9 cellular contexts compared by ENCODE assay signal in genomic region chr20:49318430-49319203, GRCh38. TPM values are rescaled to one million over a fixed set of nuclear protein-coding genes. Genes with fewer than 3 reads are reported as not detected.
DNase-seq lines count a peak whose midpoint lies in the region; ATAC-seq and TF ChIP-seq lines count a peak whose summit lies in the region.
"Had no signal": no experiment of that assay in that cellular context is flagged by ENCODE, and none has a peak within 500 bp of the region (broad histone marks: within the 10 kb centered on the region; RNA-seq: fewer than 3 reads in every experiment).

No MANE protein-coding gene starts in this region.

- peak overlapping the region; percentile 42 for H3K4me3 ChIP-seq in fibroblast of the aortic adventitia (ENCODE audit: low read depth, low read length)
- peak overlapping the region; percentile 17 for H3K4me3 ChIP-seq in rectal smooth muscle tissue (ENCODE audit: low read length)

- H2BK120ac ChIP-seq in H9 (ENCODE audit: low read depth, low read length, poor library complexity, severe bottlenecking) = no peak overlapping the region

- H3K79me2 ChIP-seq in H9 (ENCODE audit: insufficient read depth, low read length) = no peaks in the 10 kb centered on the region

- no peak overlapping the region for H2BK15ac ChIP-seq in H9 (ENCODE audit: low read depth, low read length)

- WGBS in H9 (ENCODE audit: extremely low coverage, insufficient read length, low lambda C conversion rate) = no CpG with 5 or more reads among the region's 70 CpGs

- no peaks in the 10 kb centered on the region for H4K20me1 ChIP-seq in H9 (ENCODE audit: control insufficient read depth, insufficient read depth, insufficient read length)

- no peak overlapping the region for H4K8ac ChIP-seq in H9 (replicated peaks; ENCODE audit: insufficient read length, low read depth, low read length)

- H2AFZ ChIP-seq in H9 (ENCODE audit: low read length) = no peak overlapping the region

- H3K4me2 ChIP-seq in H9 (ENCODE audit: insufficient read depth, insufficient read length, low read length) = peak overlapping the region; percentile 66

- DNase-seq in H9 (peak; percentile 60), fibroblast of the aortic adventitia (ENCODE audit: low read depth) (no peak), hippocampal formation (lab: John Stamatoyannopoulos, UW) (no peak), GM19240 (ENCODE audit: insufficient read length, low spot score) (no peak)
- DNase-seq in activated CD4-positive, alpha-beta memory T cell treated with anti-CD3 and anti-CD28 coated beads, Interleukin-2, amount 10 ng/mL, durations not matched to agents 7 days and 5 days = peak; percentile 41
- DNase-seq: NCI-H187 treated with DMSO at 0.1 percent for 48 hours had no signal

- H2BK20ac ChIP-seq in H9 (ENCODE audit: low read depth, low read length, poor library complexity, severe bottlenecking) = no peak overlapping the region

- H3K9me3 Mint-ChIP-seq in H9 = peaks cover 5 to 10% of the 10 kb centered on the region in 2 experiments; a peak in 2 of 5 replicates
- no peaks in the 10 kb centered on the region for H3K9me3 Mint-ChIP-seq in activated CD4-positive, alpha-beta memory T cell treated with anti-CD3 and anti-CD28 coated beads, Interleukin-2, amount 10 ng/mL, durations not matched to agents 7 days and 5 days

- no peaks in the 10 kb centered on the region for H3K36me3 ChIP-seq in rectal smooth muscle tissue (ENCODE audit: control insufficient read depth, insufficient read depth, low read length)

- POLR2A ChIA-PET in activated CD4-positive, alpha-beta memory T cell treated with anti-CD3 and anti-CD28 coated beads, Interleukin-2, amount 10 ng/mL, durations not matched to agents 7 days and 5 days (lab: Charles Lee) = interaction anchor here (0.6 to 6.2 kb wide), 5 partner anchors 8 to 37 kb away, joined by 3 to 72 read pairs (median 3); no protein-coding TSS in a partner anchor

- peak overlapping the region; percentile 69 to 87 for H3K4me3 Mint-ChIP-seq in H9
- peak overlapping the region; percentile 76 for H3K4me3 Mint-ChIP-seq in activated CD4-positive, alpha-beta memory T cell treated with anti-CD3 and anti-CD28 coated beads, Interleukin-2, amount 10 ng/mL, durations not matched to agents 7 days and 5 days

- no peak overlapping the region for H3K4ac ChIP-seq in H9 (ENCODE audit: low read depth, low read length)

- peaks cover 19 to 21% of the 10 kb centered on the region in 2 experiments for H3K4me1 Mint-ChIP-seq in H9
- peaks cover 26% of the 10 kb centered on the region for H3K4me1 Mint-ChIP-seq in activated CD4-positive, alpha-beta memory T cell treated with anti-CD3 and anti-CD28 coated beads, Interleukin-2, amount 10 ng/mL, durations not matched to agents 7 days and 5 days

- H3K18ac ChIP-seq in H9 (ENCODE audit: insufficient read length, low read depth, low read length) = no peak overlapping the region

- H3K9ac ChIP-seq in H9 (ENCODE audit: extremely low read depth, insufficient read length, low read length) (no peak overlapping the region), rectal smooth muscle tissue (ENCODE audit: low read length) (no peak overlapping the region)

- H2BK5ac ChIP-seq in H9 (ENCODE audit: insufficient read length, low read length) = no peak overlapping the region

- H2AK5ac ChIP-seq in H9 (ENCODE audit: insufficient read length, low read length) = no peak overlapping the region

- H3K36me3 Mint-ChIP-seq in H9 (ENCODE audit: insufficient read depth in 1 of 3, low read depth in 3 of 3) = no peaks in the 10 kb centered on the region; a peak in 1 of 7 replicates
- H3K36me3 Mint-ChIP-seq in activated CD4-positive, alpha-beta memory T cell treated with anti-CD3 and anti-CD28 coated beads, Interleukin-2, amount 10 ng/mL, durations not matched to agents 7 days and 5 days (ENCODE audit: low read depth) = peaks cover 3% of the 10 kb centered on the region

- H4K5ac ChIP-seq in H9 (ENCODE audit: insufficient read length, low read depth, low read length) = no peak overlapping the region

- H3T11ph ChIP-seq in H9 (ENCODE audit: low read length) = no peak overlapping the region

- H3K79me1 ChIP-seq in H9 (ENCODE audit: insufficient read depth, low read depth, low read length, poor library complexity, severe bottlenecking) = no peaks in the 10 kb centered on the region

- no peak overlapping the region; the same call in 1 of the 2 replicates for H3K14ac ChIP-seq in H9 (ENCODE audit: insufficient read depth, low read length)

- peaks cover 20% of the 10 kb centered on the region; the same call in 1 of the 2 replicates for H3K27me3 ChIP-seq in H9 (ENCODE audit: insufficient read depth, low read length)
- peaks cover 20% of the 10 kb centered on the region for H3K27me3 ChIP-seq in rectal smooth muscle tissue (ENCODE audit: control insufficient read depth, insufficient read depth, low read length)

- no peak overlapping the region for H4K91ac ChIP-seq in H9 (ENCODE audit: insufficient read length, low read depth, low read length)

- H2BK12ac ChIP-seq in H9 (ENCODE audit: insufficient read length, low read depth, low read length) = no peak overlapping the region

- CTCF ChIA-PET in activated CD4-positive, alpha-beta memory T cell treated with anti-CD3 and anti-CD28 coated beads, Interleukin-2, amount 10 ng/mL, durations not matched to agents 7 days and 5 days (lab: Charles Lee) = interaction anchor here (0.6 to 0.9 kb wide), 2 partner anchors 31 to 174 kb away, joined by 3 read pairs; no protein-coding TSS in a partner anchor

- no peaks in the 10 kb centered on the region for H3K9me3 ChIP-seq in H9 (ENCODE audit: control insufficient read depth, low read depth, low read length)

- H3K27ac Mint-ChIP-seq in H9 = no peak overlapping the region
- no peak overlapping the region for H3K27ac Mint-ChIP-seq in activated CD4-positive, alpha-beta memory T cell treated with anti-CD3 and anti-CD28 coated beads, Interleukin-2, amount 10 ng/mL, durations not matched to agents 7 days and 5 days

- H3K4me1 ChIP-seq in H9 (ENCODE audit: insufficient read depth, low read length) (no peaks in the 10 kb centered on the region), rectal smooth muscle tissue (ENCODE audit: control insufficient read depth, insufficient read depth, low read length) (no peaks in the 10 kb centered on the region)

- ATAC-seq in HG02763 (IDR thresholded peaks at IDR 0.05; ENCODE audit: unreplicated experiment) = no peak
- ATAC-seq in GM19328 (IDR thresholded peaks at IDR 0.05; ENCODE audit: unreplicated experiment) = no peak

- peaks cover 9% of the 10 kb centered on the region for H3K23me2 ChIP-seq in H9 (ENCODE audit: insufficient read length, low read depth, low read length, poor library complexity, severe bottlenecking)

- no peak for TF ChIP-seq CTCF in H9 (conservative IDR thresholded peaks at IDR 0.05)
- TF ChIP-seq CTCF in fibroblast of the aortic adventitia (IDR thresholded peaks at IDR 0.05; ENCODE audit: insufficient read depth, low read length) = no peak

- H3K56ac ChIP-seq in H9 (ENCODE audit: insufficient read length, low read depth, low read length) = no peak overlapping the region

- no peak overlapping the region for H3K27ac ChIP-seq in H9 (ENCODE audit: insufficient read length, low read depth, low read length)
- no peak overlapping the region for H3K27ac ChIP-seq in rectal smooth muscle tissue (ENCODE audit: low read depth, low read length)

- H3K27me3 Mint-ChIP-seq in H9 (ENCODE audit: low read depth) = peaks cover 76% of the 10 kb centered on the region
- peaks cover 61% of the 10 kb centered on the region for H3K27me3 Mint-ChIP-seq in activated CD4-positive, alpha-beta memory T cell treated with anti-CD3 and anti-CD28 coated beads, Interleukin-2, amount 10 ng/mL, durations not matched to agents 7 days and 5 days

- H3K23ac ChIP-seq in H9 (ENCODE audit: insufficient read length, low read depth, low read length) = no peak overlapping the region

RNA-seq across cellular contexts. Expression of gene ZNFX1, which starts 40.8 kb away (rescaled TPM):
- total RNA-seq in H9 (2021) (12.8 and 13.3 TPM in 2 replicates), fibroblast of the aortic adventitia (ENCODE audit: low replicate concordance) (41.5 and 54.5 TPM in 2 replicates)
- total RNA-seq in activated CD4-positive, alpha-beta memory T cell treated with anti-CD3 and anti-CD28 coated beads, Interleukin-2, amount 10 ng/mL, durations not matched to agents 7 days and 5 days = 10 to 100 TPM; 88.7 to 89.5 TPM

Comparison
In these comparisons a context has a peak if more than half of its experiments do, and no peak if none do; other contexts are left out.
1. DNase-seq: peak in H9 (single experiment) and activated CD4-positive, alpha-beta memory T cell treated with anti-CD3 and anti-CD28 coated beads, Interleukin-2, amount 10 ng/mL, durations not matched to agents 7 days and 5 days (single experiment); none in fibroblast of the aortic adventitia (single experiment), hippocampal formation (0 of 2) and GM19240 (single experiment).